Comparison of ENCODE assay signal across 6 cellular contexts in genomic region chr20:63686492-63687321, GRCh38. TPM values are rescaled to one million over a fixed set of nuclear protein-coding genes. Genes with fewer than 3 reads are reported as not detected.
A peak's percentile ranks its signal among the peaks of the same experiment; 100 is the strongest.
DNase-seq lines count a peak whose midpoint lies in the region; FAIRE-seq and TF ChIP-seq lines count a peak whose summit lies in the region.

No MANE protein-coding gene starts in this region.

- no peaks in the 10 kb centered on the region for H3K36me3 ChIP-seq in H7 (replicated peaks; ENCODE audit: control insufficient read depth, insufficient read depth, low read length)
- no peaks in the 10 kb centered on the region for H3K36me3 ChIP-seq in breast epithelium
- no peaks in the 10 kb centered on the region for H3K36me3 ChIP-seq in neural progenitor cell

- FAIRE-seq in GM12892 (lab: Jason Lieb, UNC): no peak

- H3K9me3 Mint-ChIP-seq in neural progenitor cell: no peaks in the 10 kb centered on the region

- H3K4me3 ChIP-seq in H7 (ENCODE audit: insufficient read depth, low read depth, low read length) (no peak overlapping the region), breast epithelium (peak overlapping the region in 2 of 3 donors; percentile 2 to 39), neural progenitor cell (no peak overlapping the region)

- peaks cover 4% of the 10 kb centered on the region for H3K27me3 Mint-ChIP-seq in neural progenitor cell (ENCODE audit: insufficient read depth, low read depth)

- H3K9me3 ChIP-seq in breast epithelium: no peaks in the 10 kb centered on the region
- H3K9me3 ChIP-seq in neural progenitor cell (ENCODE audit: low read depth): no peaks in the 10 kb centered on the region

- H3K27ac ChIP-seq in breast epithelium: peak overlapping the region; percentile 45 to 96
- peak overlapping the region; percentile 58 for H3K27ac ChIP-seq in neural progenitor cell

- H3K27me3 ChIP-seq in H7 (ENCODE audit: control insufficient read depth, insufficient read depth, low read length) (no peaks in the 10 kb centered on the region), breast epithelium (no peaks in the 10 kb centered on the region), neural progenitor cell (no peaks in the 10 kb centered on the region)

- peaks cover 3% of the 10 kb centered on the region for H3K4me1 Mint-ChIP-seq in neural progenitor cell

- intact Hi-C loops in breast epithelium (cut with DNase I; ENCODE audit: low total_unique reads): no loop called here

- DNase-seq in H7 (peak; percentile 70), breast epithelium (ENCODE audit: low spot score in 2 of 2) (no peak), neural progenitor cell (ENCODE audit: low spot score) (peak; percentile 31), NCI-H510A treated with DMSO at 0.1 percent for 48 hours (lab: John Stamatoyannopoulos, UW) (no peak), GM12892 (ENCODE audit: insufficient read length) (no peak), NCI-H2107 (lab: John Stamatoyannopoulos, UW) (no peak)

- no peaks in the 10 kb centered on the region for H4K20me1 ChIP-seq in neural progenitor cell (ENCODE audit: low read depth)

- TF ChIP-seq CTCF in breast epithelium (IDR thresholded peaks at IDR 0.05) (no peak), neural progenitor cell (IDR thresholded peaks at IDR 0.05) (no peak)

- H3K9ac ChIP-seq in neural progenitor cell: no peak overlapping the region

- H3K4me2 ChIP-seq in neural progenitor cell: no peak overlapping the region

- no peaks in the 10 kb centered on the region for H3F3A ChIP-seq in neural progenitor cell (ENCODE audit: low read depth)

- TF ChIP-seq POLR2A in breast epithelium (IDR thresholded peaks at IDR 0.05) (no peak), GM12892 (IDR thresholded peaks at IDR 0.05; ENCODE audit: low read depth, low read length) (no peak)

- peaks cover 2% of the 10 kb centered on the region for H3K36me3 Mint-ChIP-seq in neural progenitor cell

- H3K27ac Mint-ChIP-seq in neural progenitor cell: peak overlapping the region; percentile 72

- no peak overlapping the region for H2AFZ ChIP-seq in neural progenitor cell (replicated peaks)

- no peak overlapping the region for H3K4me3 Mint-ChIP-seq in neural progenitor cell

- peaks cover 8 to 18% of the 10 kb centered on the region in 2 donors for H3K4me1 ChIP-seq in breast epithelium
- no peaks in the 10 kb centered on the region for H3K4me1 ChIP-seq in neural progenitor cell

- no peaks in the 10 kb centered on the region for H3K79me2 ChIP-seq in neural progenitor cell (ENCODE audit: low read depth)

RNA-seq across cellular contexts. Expression of gene TNFRSF6B, which starts 9.7 kb away (rescaled TPM):
- not detected in 2 replicates for total RNA-seq in H7 (2014; rRNA removed; shearing (Covaris generic))
- total RNA-seq in breast epithelium (10 to 100 TPM in 1 of 3 donors, 1 to 10 TPM in 2; 2.8 to 40.0 (median 7.4) TPM), neural progenitor cell (ENCODE audit: low replicate concordance) (0.25 TPM in 1 of 2 replicates, not detected in the other)
- polyA plus RNA-seq in GM12892 (2012; ENCODE audit: missing spikeins): not detected

RNA-seq across cellular contexts. Expression of gene ARFRP1, which starts 21.1 kb away (rescaled TPM):
- 24.2 and 26.2 TPM in 2 replicates for total RNA-seq in H7 (2014; rRNA removed; shearing (Covaris generic))
- total RNA-seq in breast epithelium: 10 to 100 TPM; 30.7 to 41.0 (median 32.3) TPM
- total RNA-seq in neural progenitor cell (ENCODE audit: low replicate concordance): 18.3 and 32.6 TPM in 2 replicates
- polyA plus RNA-seq in GM12892 (2012; ENCODE audit: missing spikeins): 14.8 TPM

RNA-seq across cellular contexts. Expression of gene ZGPAT, which starts 21.1 kb away (rescaled TPM):
- 32.6 and 52.0 TPM in 2 replicates for total RNA-seq in H7 (2014; rRNA removed; shearing (Covaris generic))
- total RNA-seq in breast epithelium (10 to 100 TPM; 17.6 to 26.9 (median 24.9) TPM), neural progenitor cell (ENCODE audit: low replicate concordance) (8.2 and 26.8 TPM in 2 replicates)
- polyA plus RNA-seq in GM12892 (2012; ENCODE audit: missing spikeins): 8.6 TPM

RNA-seq across cellular contexts. Expression of gene RTEL1, which starts 28.6 kb away (rescaled TPM):
- 15.1 and 22.4 TPM in 2 replicates for total RNA-seq in H7 (2014; rRNA removed; shearing (Covaris generic))
- 10 to 100 TPM; 12.5 to 22.3 (median 15.1) TPM for total RNA-seq in breast epithelium
- total RNA-seq in neural progenitor cell (ENCODE audit: low replicate concordance): 6.0 and 16.7 TPM in 2 replicates
- 10.9 TPM for polyA plus RNA-seq in GM12892 (2012; ENCODE audit: missing spikeins)

RNA-seq across cellular contexts. Expression of gene STMN3, which starts 33.5 kb away (rescaled TPM):
- 24.9 and 32.7 TPM in 2 replicates for total RNA-seq in H7 (2014; rRNA removed; shearing (Covaris generic))
- total RNA-seq in breast epithelium (10 to 100 TPM; 11.8 to 19.6 (median 17.7) TPM), neural progenitor cell (ENCODE audit: low replicate concordance) (3.3 and 6.1 TPM in 2 replicates)
- polyA plus RNA-seq in GM12892 (2012; ENCODE audit: missing spikeins): 2.0 TPM

Comparison
In these comparisons a context has a peak if more than half of its experiments do, and no peak if none do; other contexts are left out.
1. DNase-seq: peak in H7 (single experiment) and neural progenitor cell (single experiment); none in breast epithelium (0 of 2), NCI-H510A treated with DMSO at 0.1 percent for 48 hours (single experiment), GM12892 (single experiment) and NCI-H2107 (single experiment).
2. H3K4me3 ChIP-seq: peak in breast epithelium (2 of 3); none in H7 (single experiment) and neural progenitor cell (single experiment).